Comparison of ENCODE assay signal across 1 cellular context in genomic region chr5:134070979-134071849, GRCh38.
TF ChIP-seq lines count a peak whose summit lies in the region.

No MANE protein-coding gene starts in this region.

TF ChIP-seq in Ishikawa, 13 proteins besides CTCF, POLR2A, EP300 and RAD21 (continued from another document):
- TF ChIP-seq, protein P1, sequence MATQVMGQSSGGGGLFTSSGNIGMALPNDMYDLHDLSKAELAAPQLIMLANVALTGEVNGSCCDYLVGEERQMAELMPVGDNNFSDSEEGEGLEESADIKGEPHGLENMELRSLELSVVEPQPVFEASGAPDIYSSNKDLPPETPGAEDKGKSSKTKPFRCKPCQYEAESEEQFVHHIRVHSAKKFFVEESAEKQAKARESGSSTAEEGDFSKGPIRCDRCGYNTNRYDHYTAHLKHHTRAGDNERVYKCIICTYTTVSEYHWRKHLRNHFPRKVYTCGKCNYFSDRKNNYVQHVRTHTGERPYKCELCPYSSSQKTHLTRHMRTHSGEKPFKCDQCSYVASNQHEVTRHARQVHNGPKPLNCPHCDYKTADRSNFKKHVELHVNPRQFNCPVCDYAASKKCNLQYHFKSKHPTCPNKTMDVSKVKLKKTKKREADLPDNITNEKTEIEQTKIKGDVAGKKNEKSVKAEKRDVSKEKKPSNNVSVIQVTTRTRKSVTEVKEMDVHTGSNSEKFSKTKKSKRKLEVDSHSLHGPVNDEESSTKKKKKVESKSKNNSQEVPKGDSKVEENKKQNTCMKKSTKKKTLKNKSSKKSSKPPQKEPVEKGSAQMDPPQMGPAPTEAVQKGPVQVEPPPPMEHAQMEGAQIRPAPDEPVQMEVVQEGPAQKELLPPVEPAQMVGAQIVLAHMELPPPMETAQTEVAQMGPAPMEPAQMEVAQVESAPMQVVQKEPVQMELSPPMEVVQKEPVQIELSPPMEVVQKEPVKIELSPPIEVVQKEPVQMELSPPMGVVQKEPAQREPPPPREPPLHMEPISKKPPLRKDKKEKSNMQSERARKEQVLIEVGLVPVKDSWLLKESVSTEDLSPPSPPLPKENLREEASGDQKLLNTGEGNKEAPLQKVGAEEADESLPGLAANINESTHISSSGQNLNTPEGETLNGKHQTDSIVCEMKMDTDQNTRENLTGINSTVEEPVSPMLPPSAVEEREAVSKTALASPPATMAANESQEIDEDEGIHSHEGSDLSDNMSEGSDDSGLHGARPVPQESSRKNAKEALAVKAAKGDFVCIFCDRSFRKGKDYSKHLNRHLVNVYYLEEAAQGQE (IDR thresholded peaks at IDR 0.05; ENCODE audit: low read depth) = no peak
